ENCODE assay signal across 8 cellular contexts in the genomic region with DNA sequence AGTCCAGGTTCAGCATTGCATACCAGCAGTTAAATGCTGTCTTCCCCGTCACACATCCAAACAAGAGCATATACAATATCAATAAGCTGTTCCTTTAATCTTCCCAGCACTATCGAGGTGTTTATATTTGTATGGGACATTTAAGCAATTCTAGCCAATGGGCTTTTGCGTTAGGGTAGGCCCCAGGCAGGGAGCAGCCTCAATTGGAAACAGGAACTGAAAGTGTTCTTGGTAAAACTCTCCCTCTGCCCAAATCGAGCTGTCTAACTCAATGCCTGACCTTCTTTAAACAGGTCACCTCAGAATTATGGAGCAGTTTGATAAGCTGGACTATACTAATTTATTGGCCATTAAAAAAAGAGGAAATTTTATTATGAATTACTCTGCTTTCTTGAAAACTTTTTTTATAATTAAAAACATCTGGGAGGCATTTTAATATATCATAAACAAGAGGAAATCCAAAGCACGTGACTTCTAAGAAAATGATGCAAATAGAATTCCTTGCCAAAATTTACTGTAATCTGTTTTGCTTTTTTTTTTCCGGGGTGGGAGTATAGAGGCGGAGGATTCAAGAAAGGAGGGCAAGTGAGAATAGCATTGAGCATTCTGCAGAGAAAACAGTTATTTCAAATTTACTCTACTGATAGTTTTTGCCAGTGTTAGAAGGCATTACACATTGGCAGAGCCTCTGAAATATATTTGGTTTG.
A peak's percentile ranks its signal among the peaks of the same experiment; 100 is the strongest.
DNase-seq lines count a peak whose midpoint lies in the region; ATAC-seq, FAIRE-seq and TF ChIP-seq lines count a peak whose summit lies in the region.

No MANE protein-coding gene starts in this region.

- in situ Hi-C loops in GM13976 (cut with MboI; ENCODE audit: low sequenced_read_pairs, unreplicated experiment): no loop called here

- H3K36me3 ChIP-seq in MG63 (no peaks in the 10 kb centered on the region), bronchial epithelial cell (ENCODE audit: control insufficient read depth, insufficient read depth, low read length) (no peaks in the 10 kb centered on the region), prostate gland (no peaks in the 10 kb centered on the region)

- DNase-seq in GM13976 (ENCODE audit: low spot score): peak; percentile 47
- DNase-seq in H54 (ENCODE audit: insufficient read length, low spot score): no peak
- DNase-seq in MG63: peak; percentile 72
- peak; percentile 28 for DNase-seq in bronchial epithelial cell (ENCODE audit: low read depth)
- no peak for DNase-seq in natural killer cell
- DNase-seq in NCI-H146 treated with DMSO at 0.1 percent for 48 hours (lab: John Stamatoyannopoulos, UW; ENCODE audit: unreplicated experiment): no peak
- DNase-seq in AML-193 (lab: John Stamatoyannopoulos, UW): no peak
- DNase-seq in prostate gland (ENCODE audit: low spot score): no peak

- H3K9me3 Mint-ChIP-seq in natural killer cell: no peaks in the 10 kb centered on the region

- peaks cover 0 to 3% of the 10 kb centered on the region in 2 donors for H3K27me3 Mint-ChIP-seq in natural killer cell (ENCODE audit: low read depth in 2 of 2)

- H3K27me3 ChIP-seq in MG63 (no peaks in the 10 kb centered on the region), bronchial epithelial cell (ENCODE audit: control insufficient read depth, insufficient read depth, low read length) (no peaks in the 10 kb centered on the region), prostate gland (replicated peaks; ENCODE audit: insufficient read depth) (no peaks in the 10 kb centered on the region)

- no peak for TF ChIP-seq POLR2A in H54 (IDR thresholded peaks at IDR 0.05; ENCODE audit: low read depth, low read length)
- TF ChIP-seq POLR2A in prostate gland (IDR thresholded peaks at IDR 0.05): no peak

- H3K4me3 Mint-ChIP-seq in natural killer cell: no peak overlapping the region

- no peak overlapping the region for H3K27ac ChIP-seq in prostate gland

- intact Hi-C loops in natural killer cell (cut with micrococcal nuclease) (no loop called here), prostate gland (cut with DNase I) (no loop called here)

- ATAC-seq in natural killer cell: peak in 2 of 3 donors; percentile 54 to 57

- no peaks in the 10 kb centered on the region for H3K9me3 ChIP-seq in MG63
- no peaks in the 10 kb centered on the region for H3K9me3 ChIP-seq in prostate gland

- no peaks in the 10 kb centered on the region for H3K36me3 Mint-ChIP-seq in natural killer cell

- WGBS in prostate gland: 44% methylated on average over 7 of the region's 7 CpGs

- peak; percentile 45 for FAIRE-seq in H54 (lab: Jason Lieb, UNC)
- no peak for FAIRE-seq in bronchial epithelial cell (lab: Jason Lieb, UNC)

- peaks cover 5% of the 10 kb centered on the region in 2 donors for H3K4me1 Mint-ChIP-seq in natural killer cell

- H3K4me3 ChIP-seq in MG63: peak overlapping the region; percentile 47
- H3K4me3 ChIP-seq in bronchial epithelial cell (ENCODE audit: low read depth, low read length): no peak overlapping the region
- H3K4me3 ChIP-seq in prostate gland: no peak overlapping the region

- no peak overlapping the region for H3K27ac Mint-ChIP-seq in natural killer cell

- H3K4me1 ChIP-seq in prostate gland (replicated peaks): no peaks in the 10 kb centered on the region

- TF ChIP-seq CTCF in GM13976 (IDR thresholded peaks at IDR 0.05; ENCODE audit: borderline replicate concordance, control extremely low read depth, extremely low read depth, insufficient read depth, missing control alignments) (no peak), bronchial epithelial cell (IDR thresholded peaks at IDR 0.05; ENCODE audit: insufficient read depth, low read length, severe bottlenecking) (no peak), natural killer cell (IDR thresholded peaks at IDR 0.05) (no peak), prostate gland (IDR thresholded peaks at IDR 0.05) (no peak)

Comparison
In these comparisons a context has a peak if more than half of its experiments do, and no peak if none do; other contexts are left out.
1. DNase-seq: peak in GM13976 (single experiment), MG63 (single experiment) and bronchial epithelial cell (single experiment); none in H54 (single experiment), natural killer cell (single experiment), NCI-H146 treated with DMSO at 0.1 percent for 48 hours (single experiment), AML-193 (0 of 2) and prostate gland (single experiment).